In the genomic region with DNA sequence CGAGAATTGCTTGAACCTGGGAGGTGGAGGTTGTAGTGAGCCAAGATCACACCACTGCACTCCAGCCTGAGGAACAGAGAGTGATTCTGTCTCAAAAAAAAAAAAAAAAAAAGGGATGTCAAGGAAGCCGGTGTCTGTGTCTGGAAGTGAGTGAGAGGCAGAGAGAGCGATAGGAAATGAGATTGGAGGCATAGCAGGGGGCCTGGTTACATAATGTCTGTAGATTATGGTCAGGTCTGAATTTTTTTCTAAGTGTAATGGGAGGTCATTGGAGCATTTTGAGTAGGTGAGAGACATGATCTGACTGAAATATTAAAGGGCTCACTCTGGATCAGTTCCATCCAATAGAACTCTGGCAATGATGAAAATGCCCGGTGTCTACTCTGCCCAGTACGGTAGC, we compare ENCODE assay signal across 24 cellular contexts.
"Had no signal": no experiment of that assay in that cellular context is flagged by ENCODE, and none has a peak within 500 bp of the region (broad histone marks: within the 10 kb centered on the region; RNA-seq: fewer than 3 reads in every experiment).

No MANE protein-coding gene starts in this region.

- H3K27ac ChIP-seq: colonic mucosa, epithelial cell of prostate, gastrocnemius medialis, left lung, neutrophil, pancreas, right lobe of liver, testis, tibial artery had no signal

- H3K4me3 ChIP-seq: colonic mucosa, gastrocnemius medialis, left lung, pancreas, right lobe of liver, testis, tibial artery had no signal

- H3K27me3 ChIP-seq: colonic mucosa, gastrocnemius medialis, left lung, pancreas, right lobe of liver, testis, tibial artery had no signal

- H3K9me3 ChIP-seq: colonic mucosa, gastrocnemius medialis, left lung, neutrophil, pancreas, right lobe of liver, testis, tibial artery had no signal

- H3K36me3 ChIP-seq: colonic mucosa, gastrocnemius medialis, left lung, neutrophil, pancreas, right lobe of liver, tibial artery had no signal

- ATAC-seq: esophagus mucosa; gastrocnemius medialis; left lung; naive thymus-derived CD8-positive, alpha-beta T cell; pancreas; stimulated activated effector memory CD8-positive, alpha-beta T cell treated with anti-CD3 and anti-CD28 coated beads, Interleukin-12 subunit alpha, Interleukin-12 subunit beta, amount 100 ng/mL, for 72 hours had no signal

- DNase-seq: colonic mucosa; effector CD8-positive, alpha-beta T cell; endodermal cell; foreskin fibroblast; gastrocnemius medialis; head of caudate nucleus; kidney; left lung; naive thymus-derived CD8-positive, alpha-beta T cell; nephron progenitor cell; pancreas; retina; right lobe of liver; small intestine; stimulated activated CD4-positive, alpha-beta T cell treated with anti-CD3 and anti-CD28 coated beads, Interleukin-15, amount 100 ng/mL, for 24 hours; stimulated activated CD4-positive, alpha-beta T cell treated with anti-CD3 and anti-CD28 coated beads, Interleukin-2, amount 100 ng/mL, for 48 hours; stimulated activated naive CD4-positive, alpha-beta T cell treated with Interleukin-2 at 50 U/mL for 16 hours; substantia nigra; testis; tibial artery had no signal
